8 cellular contexts compared by ENCODE assay signal in the genomic region with DNA sequence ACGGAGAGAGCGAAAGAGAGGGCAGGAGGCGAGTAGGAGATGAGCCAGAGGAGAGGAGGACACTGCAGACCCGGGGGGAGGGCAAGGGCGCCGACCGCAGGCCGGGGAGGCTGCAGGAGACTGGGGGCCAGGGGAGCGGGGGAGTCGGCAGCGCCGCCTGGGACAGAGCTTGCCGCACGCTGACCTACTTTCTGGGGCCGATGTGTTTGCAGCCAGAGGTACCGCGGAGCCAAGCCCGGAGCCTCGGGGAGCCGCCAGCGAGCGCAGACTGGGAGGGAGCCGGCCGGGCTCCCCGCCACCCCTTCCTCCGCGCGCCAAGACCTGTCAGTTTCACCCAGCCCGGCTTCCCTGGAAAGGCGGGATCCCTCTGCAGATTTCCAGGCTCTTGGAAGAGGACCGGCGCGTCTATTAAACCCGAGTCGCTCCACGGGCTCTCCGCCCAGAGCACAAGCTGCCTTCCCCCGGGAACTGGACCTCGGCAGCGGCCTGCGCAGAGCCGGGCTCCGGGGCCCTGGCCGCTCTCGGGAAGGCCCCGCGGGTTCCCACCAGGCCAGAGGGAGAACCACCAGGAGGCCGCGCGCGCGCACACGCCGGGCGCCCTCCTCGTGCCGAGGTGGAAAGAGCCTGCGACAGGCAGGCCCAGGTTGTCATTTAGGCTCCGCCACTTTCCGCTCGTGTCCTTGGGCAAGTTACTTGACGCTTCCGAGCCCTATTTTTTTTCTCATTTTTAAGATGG.
DNase-seq lines count a peak whose midpoint lies in the region; ATAC-seq and TF ChIP-seq lines count a peak whose summit lies in the region.

No MANE protein-coding gene starts in this region.

- no peak overlapping the region for H3K27ac ChIP-seq in naive thymus-derived CD4-positive, alpha-beta T cell (ENCODE audit: low read depth, low read length)

- no peaks in the 10 kb centered on the region for H3K4me1 ChIP-seq in BE2C
- no peaks in the 10 kb centered on the region for H3K4me1 ChIP-seq in naive thymus-derived CD4-positive, alpha-beta T cell (ENCODE audit: control insufficient read depth in 2 of 2, insufficient read depth in 2 of 2, low read length in 2 of 2)

- no peaks in the 10 kb centered on the region for H3K36me3 ChIP-seq in BE2C
- H3K36me3 ChIP-seq in naive thymus-derived CD4-positive, alpha-beta T cell (ENCODE audit: control insufficient read depth in 2 of 3, insufficient read depth in 3 of 3, low read length in 3 of 3) = no peaks in the 10 kb centered on the region

- intact Hi-C loops in naive thymus-derived CD4-positive, alpha-beta T cell (cut with micrococcal nuclease) = no loop called here

- peaks cover 10% of the 10 kb centered on the region for H3K9me3 Mint-ChIP-seq in HFFc6
- peaks cover 0 to 5% (median 0%) of the 10 kb centered on the region in 11 donors for H3K9me3 Mint-ChIP-seq in naive thymus-derived CD4-positive, alpha-beta T cell

- peak overlapping the region; percentile 100 for H3K27ac Mint-ChIP-seq in HFFc6
- no peak overlapping the region for H3K27ac Mint-ChIP-seq in naive thymus-derived CD4-positive, alpha-beta T cell

- TF ChIP-seq CTCF in BE2C (IDR thresholded peaks at IDR 0.05; ENCODE audit: low read depth, low read length) (no peak), HFFc6 (IDR thresholded peaks at IDR 0.05) (no peak; the same call in 1 of the 2 replicates), foreskin fibroblast (IDR thresholded peaks at IDR 0.05; ENCODE audit: low read depth, low read length) (no peak)

- CTCF ChIA-PET in naive thymus-derived CD4-positive, alpha-beta T cell (lab: Charles Lee) = no interaction called here

- H3K27me3 Mint-ChIP-seq in HFFc6 (ENCODE audit: insufficient read depth) = no peaks in the 10 kb centered on the region
- peaks cover 52 to 76% (median 64%) of the 10 kb centered on the region in 5 donors for H3K27me3 Mint-ChIP-seq in naive thymus-derived CD4-positive, alpha-beta T cell

- POLR2A ChIA-PET in naive thymus-derived CD4-positive, alpha-beta T cell (lab: Charles Lee) = no interaction called here

- DNase-seq in BE2C (peak; percentile 23), HFFc6 (peak; percentile 25), foreskin fibroblast (peak; percentile 45 to 76), ureter (ENCODE audit: low spot score) (peak; percentile 74)
- peak; percentile 36 to 49 for DNase-seq in activated T-cell treated with anti-CD3 and anti-CD28 coated beads, Interleukin-2, amount 50 U/mL, for 48 hours
- peak in 1 of 9 donors; percentile 6 for DNase-seq in naive thymus-derived CD4-positive, alpha-beta T cell

- ATAC-seq in naive thymus-derived CD4-positive, alpha-beta T cell = no peak
- no peak for ATAC-seq in HG03196 (IDR thresholded peaks at IDR 0.05; ENCODE audit: unreplicated experiment)
- no peak for ATAC-seq in GM21367 (IDR thresholded peaks at IDR 0.05; ENCODE audit: unreplicated experiment)

- H3K4me1 Mint-ChIP-seq in HFFc6 (ENCODE audit: low read depth) = peaks cover 53% of the 10 kb centered on the region
- H3K4me1 Mint-ChIP-seq in naive thymus-derived CD4-positive, alpha-beta T cell = peaks cover 2 to 15% (median 8%) of the 10 kb centered on the region in 7 donors

- peaks cover 18% of the 10 kb centered on the region for H3K27me3 ChIP-seq in BE2C
- no peaks in the 10 kb centered on the region for H3K27me3 ChIP-seq in naive thymus-derived CD4-positive, alpha-beta T cell (ENCODE audit: control insufficient read depth in 2 of 2, insufficient read depth in 2 of 2, low read length in 2 of 2)

- H3K9me3 ChIP-seq in BE2C = no peaks in the 10 kb centered on the region
- no peaks in the 10 kb centered on the region for H3K9me3 ChIP-seq in naive thymus-derived CD4-positive, alpha-beta T cell (ENCODE audit: control insufficient read depth in 2 of 3, low read length in 3 of 3)

- H3K4me3 Mint-ChIP-seq in HFFc6 = peak overlapping the region; percentile 93
- H3K4me3 Mint-ChIP-seq in naive thymus-derived CD4-positive, alpha-beta T cell = peak overlapping the region; percentile 58 to 84 (median 77)

- H3K4me3 ChIP-seq in BE2C (ENCODE audit: low read depth, low read length) (no peak overlapping the region), foreskin fibroblast (ENCODE audit: low read depth in 1 of 2, low read length in 2 of 2) (peak overlapping the region; percentile 50 to 57)
- peak overlapping the region; percentile 6 for H3K4me3 ChIP-seq in naive thymus-derived CD4-positive, alpha-beta T cell (ENCODE audit: low read length)

- H3K36me3 Mint-ChIP-seq in HFFc6 (ENCODE audit: low read depth) = peaks cover 32% of the 10 kb centered on the region
- H3K36me3 Mint-ChIP-seq in naive thymus-derived CD4-positive, alpha-beta T cell = peaks cover 0 to 4% (median 0%) of the 10 kb centered on the region in 5 donors
